Comparison of ENCODE assay signal across 9 cellular contexts in genomic region chr3:194138732-194139084, GRCh38. TPM values are rescaled to one million over a fixed set of nuclear protein-coding genes. Genes with fewer than 3 reads are reported as not detected.
DNase-seq lines count a peak whose midpoint lies in the region; ATAC-seq and TF ChIP-seq lines count a peak whose summit lies in the region.
"Had no signal": no experiment of that assay in that cellular context is flagged by ENCODE, and none has a peak within 500 bp of the region (broad histone marks: within the 10 kb centered on the region; RNA-seq: fewer than 3 reads in every experiment).

No MANE protein-coding gene starts in this region.

- H2AK5ac ChIP-seq in mesenchymal stem cell (ENCODE audit: low read length, severe bottlenecking), result peak overlapping the region; percentile 10

- H3K9me3 Mint-ChIP-seq in chondrocyte (ENCODE audit: low read depth), result no peaks in the 10 kb centered on the region

- H2BK12ac ChIP-seq in mesenchymal stem cell (ENCODE audit: low read length in 2 of 2), result peak overlapping the region in 1 of 2 experiments; percentile 10

- peak overlapping the region; percentile 65 for H3K4me2 ChIP-seq in mesenchymal stem cell (ENCODE audit: low read length, poor library complexity, severe bottlenecking)

- H3K36me3 ChIP-seq in heart left ventricle (peaks cover 0 to 6% (median 0%) of the 10 kb centered on the region in 9 donors), mesenchymal stem cell (ENCODE audit: control insufficient read depth in 1 of 2, insufficient read depth in 2 of 2, low read depth in 1 of 2, low read length in 2 of 2) (peaks cover 0 to 4% of the 10 kb centered on the region in 2 experiments), upper lobe of right lung (no peaks in the 10 kb centered on the region)
- H3K36me3 ChIP-seq: BLaER1 treated with 17β-estradiol and CSF1 and Interleukin-3, amounts not matched to agents 10 nM and 100 nM had no signal

- DNase-seq in heart left ventricle (no peak), Right ventricle myocardium superior (no peak), chondrocyte (ENCODE audit: low spot score) (no peak), mesenchymal stem cell (no peak), upper lobe of right lung (no peak), COLO829 (ENCODE audit: low spot score) (no peak), NCI-H748 (lab: John Stamatoyannopoulos, UW; ENCODE audit: unreplicated experiment) (no peak)

- peak overlapping the region; percentile 79 for H3K9ac ChIP-seq in mesenchymal stem cell (ENCODE audit: low read length)

- no peak overlapping the region for H3K14ac ChIP-seq in mesenchymal stem cell (ENCODE audit: low read length in 2 of 2)

- no peaks in the 10 kb centered on the region for H3K27me3 Mint-ChIP-seq in chondrocyte (ENCODE audit: low read depth)

- no peak for TF ChIP-seq CTCF in heart left ventricle (IDR thresholded peaks at IDR 0.05)
- no peak for TF ChIP-seq CTCF in chondrocyte (IDR thresholded peaks at IDR 0.05)
- TF ChIP-seq CTCF in upper lobe of right lung (IDR thresholded peaks at IDR 0.05), result no peak

- H3K79me1 ChIP-seq in mesenchymal stem cell (replicated peaks; ENCODE audit: low read length, poor library complexity, severe bottlenecking), result peaks cover 3% of the 10 kb centered on the region

- peak overlapping the region; percentile 39 for H2BK120ac ChIP-seq in mesenchymal stem cell (ENCODE audit: low read depth, low read length)

- H3K4me3 Mint-ChIP-seq in chondrocyte (ENCODE audit: unreplicated experiment), result peak overlapping the region; percentile 85

- H3K4me1 ChIP-seq in heart left ventricle, result peaks cover 0 to 76% (median 43%) of the 10 kb centered on the region in 12 donors
- H3K4me1 ChIP-seq in mesenchymal stem cell (ENCODE audit: control insufficient read depth, insufficient read depth, low read depth, low read length), result peaks cover 28% of the 10 kb centered on the region
- H3K4me1 ChIP-seq in upper lobe of right lung, result peaks cover 58% of the 10 kb centered on the region

- peak overlapping the region; percentile 77 to 88 for H3K18ac ChIP-seq in mesenchymal stem cell (ENCODE audit: low read depth in 1 of 2, low read length in 2 of 2)

- H3K9me3 ChIP-seq in heart left ventricle (no peaks in the 10 kb centered on the region), mesenchymal stem cell (ENCODE audit: control insufficient read depth, low read length) (no peaks in the 10 kb centered on the region), upper lobe of right lung (no peaks in the 10 kb centered on the region)
- H3K9me3 ChIP-seq: BLaER1 treated with 17β-estradiol and CSF1 and Interleukin-3, amounts not matched to agents 10 nM and 100 nM had no signal

- H3K27ac ChIP-seq in heart left ventricle, result peak overlapping the region in 11 of 12 donors; percentile 49 to 99 (median 97)
- H3K27ac ChIP-seq in mesenchymal stem cell (ENCODE audit: low read length, poor library complexity, severe bottlenecking), result peak overlapping the region; percentile 34
- peak overlapping the region; percentile 80 for H3K27ac ChIP-seq in upper lobe of right lung
- H3K27ac ChIP-seq: BLaER1 treated with 17β-estradiol and CSF1 and Interleukin-3, amounts not matched to agents 10 nM and 100 nM had no signal

- peaks cover 2% of the 10 kb centered on the region for H3K36me3 Mint-ChIP-seq in chondrocyte (ENCODE audit: low read depth)

- H3K27me3 ChIP-seq in heart left ventricle, result peaks cover 0 to 45% (median 0%) of the 10 kb centered on the region in 9 donors
- H3K27me3 ChIP-seq in mesenchymal stem cell (ENCODE audit: control insufficient read depth in 1 of 2, insufficient read depth in 1 of 2, low read length in 2 of 2), result peaks cover 0 to under 1% of the 10 kb centered on the region in 2 experiments
- no peaks in the 10 kb centered on the region for H3K27me3 ChIP-seq in upper lobe of right lung

- no peak for TF ChIP-seq POLR2A in heart left ventricle (IDR thresholded peaks at IDR 0.05)

- peak overlapping the region; percentile 68 for H3K27ac Mint-ChIP-seq in chondrocyte (ENCODE audit: unreplicated experiment)

- H3K4ac ChIP-seq in mesenchymal stem cell (ENCODE audit: low read depth in 1 of 2, low read length in 2 of 2), result no peak overlapping the region

- no peak for ATAC-seq in heart left ventricle
- ATAC-seq in Right ventricle myocardium superior (ENCODE audit: poor library complexity), result no peak
- no peak for ATAC-seq in upper lobe of right lung
- no peak for ATAC-seq in HG03378 (IDR thresholded peaks at IDR 0.05; ENCODE audit: unreplicated experiment)

- H3K23ac ChIP-seq in mesenchymal stem cell (ENCODE audit: low read length in 2 of 2), result no peak overlapping the region

- H2AFZ ChIP-seq in mesenchymal stem cell (ENCODE audit: low read depth, low read length), result no peak overlapping the region

- H4K91ac ChIP-seq in mesenchymal stem cell (ENCODE audit: low read length), result peak overlapping the region; percentile 9

- intact Hi-C loops in heart left ventricle (cut with DNase I) (loop anchor here in 8 of 10 donors (2.0 to 10.0 kb wide), 10 partner anchors 64 to 351 kb away; no protein-coding TSS in a partner anchor), Right ventricle myocardium superior (cut with DNase I) (loop anchor here (5.0 kb wide), 1 partner anchor 129 kb away; no protein-coding TSS in a partner anchor), upper lobe of right lung (cut with DNase I) (loop anchor here (5.0 to 10.0 kb wide), 3 partner anchors 129 to 351 kb away; no protein-coding TSS in a partner anchor)

- H4K8ac ChIP-seq in mesenchymal stem cell (ENCODE audit: low read length), result peak overlapping the region; percentile 82

- no peak overlapping the region for H2BK5ac ChIP-seq in mesenchymal stem cell (ENCODE audit: low read depth, low read length, poor library complexity, severe bottlenecking)

- H2BK15ac ChIP-seq in mesenchymal stem cell (ENCODE audit: low read depth, poor library complexity, severe bottlenecking), result no peak overlapping the region

- 55 to 68% (median 59%) methylated on average over 4 of the region's 4 CpGs for WGBS in heart left ventricle, 4 donors
- WGBS in mesenchymal stem cell, result 7% methylated on average over 4 of the region's 4 CpGs

- H3K4me1 Mint-ChIP-seq in chondrocyte (ENCODE audit: low read depth), result peaks cover 57% of the 10 kb centered on the region

- H3K4me3 ChIP-seq in heart left ventricle (peak overlapping the region in 10 of 12 donors; percentile 7 to 92 (median 76)), mesenchymal stem cell (ENCODE audit: insufficient read depth in 1 of 2, low read depth in 1 of 2, low read length in 2 of 2) (peak overlapping the region in 1 of 2 experiments; percentile 46), upper lobe of right lung (peak overlapping the region; percentile 68)

RNA-seq across cellular contexts. Expression of gene HES1, which starts 2.8 kb away (rescaled TPM):
- total RNA-seq in heart left ventricle (10 to 100 TPM in 7 of 9 donors, 1 to 10 TPM in 2; 9.2 to 32.3 (median 19.2) TPM), Right ventricle myocardium superior (11.1 TPM), chondrocyte (30.4 to 36.7 TPM (median 31.2 TPM) in 3 replicates), upper lobe of right lung (43.6 TPM)
- 10 to 100 TPM in 1 of 2 donors, 1 to 10 TPM in 1; 9.2 to 11.7 TPM for polyA plus RNA-seq in heart left ventricle
- polyA plus RNA-seq in mesenchymal stem cell (2013, experiment 1 of 2), result 194 TPM
- 184 TPM for polyA plus RNA-seq in mesenchymal stem cell (2013, experiment 2 of 2)

Comparison
In these comparisons a context has a peak if more than half of its experiments do, and no peak if none do; other contexts are left out.
1. H3K27ac ChIP-seq: peak in every context shown above with its lines; median percentile 97 in heart left ventricle; 80 in upper lobe of right lung; 34 in mesenchymal stem cell.